Comparison of ENCODE assay signal across 2 cellular contexts in genomic region chr18:44698518-44698917, GRCh38.
TF ChIP-seq lines count a peak whose summit lies in the region.

No MANE protein-coding gene starts in this region.

TF ChIP-seq in liver, 16 proteins besides CTCF, POLR2A, EP300 and RAD21:
- no peak for TF ChIP-seq FOXA2 (IDR thresholded peaks at IDR 0.05)
- no peak for TF ChIP-seq HNF4A (conservative IDR thresholded peaks at IDR 0.05)
- no peak for TF ChIP-seq NR2F2 (IDR thresholded peaks at IDR 0.05)
- no peak for TF ChIP-seq GABPA (IDR thresholded peaks at IDR 0.05 in 1 of 2, conservative IDR thresholded peaks at IDR 0.05 in 1 of 2)
- TF ChIP-seq MAX (IDR thresholded peaks at IDR 0.05) = no peak
TF ChIP-seq in liver: peak in this region for 0.

TF ChIP-seq in HepG2, 621 proteins besides CTCF, POLR2A, EP300 and RAD21:
- no peak for TF ChIP-seq YEATS2 (CRISPR knock-in tag; IDR thresholded peaks at IDR 0.05; ENCODE audit: borderline replicate concordance)
